ENCODE assay signal across 31 cellular contexts in genomic region chr6:47254906-47255305, GRCh38.
"Had no signal": no experiment of that assay in that cellular context is flagged by ENCODE, and none has a peak within 500 bp of the region (broad histone marks: within the 10 kb centered on the region; RNA-seq: fewer than 3 reads in every experiment).

No MANE protein-coding gene starts in this region.

- H3K4me1 ChIP-seq: esophagus squamous epithelium, left ventricle myocardium inferior, suprapubic skin, tibial nerve had no signal

- H3K27me3 Mint-ChIP-seq: stimulated activated memory B cell treated with anti-CD40 and anti-IgM and Interleukin-4, amounts not matched to agents 10 μg/mL and 1 μg/mL and 100 μg/mL, for 72 hours had no signal

- H3K9me3 ChIP-seq: body of pancreas, esophagus squamous epithelium, left ventricle myocardium inferior, mucosa of descending colon, neutrophil, stomach, suprapubic skin, tibial nerve had no signal

- H3K27ac ChIP-seq: body of pancreas, cardiac muscle cell, coronary artery, dorsolateral prefrontal cortex, esophagus squamous epithelium, left ventricle myocardium inferior, neutrophil, stomach, suprapubic skin, tibial nerve, VCaP had no signal

- H3K4me3 Mint-ChIP-seq: activated T-cell treated with anti-CD3 and anti-CD28 coated beads, Interleukin-2, amount 50 U/mL, for 72 hours; nephron progenitor cell; stimulated activated memory B cell treated with anti-CD40 and anti-IgM and Interleukin-4, amounts not matched to agents 10 μg/mL and 1 μg/mL and 100 μg/mL, for 72 hours; T-helper 1 cell treated with Interleukin-12 subunit alpha and Interleukin-12 subunit beta and Interleukin-4 antibody, amounts not matched to agents 30 μg/mL and 1 μg/mL, for 36 hours had no signal

- H3K27me3 ChIP-seq: body of pancreas, cardiac muscle cell, dorsolateral prefrontal cortex, esophagus squamous epithelium, neutrophil, stomach, suprapubic skin, tibial nerve had no signal

- H3K36me3 Mint-ChIP-seq: activated naive CD4-positive, alpha-beta T cell treated with anti-CD3 and anti-CD28 coated beads, Interleukin-2, amount 50 U/mL, for 72 hours; stimulated activated memory B cell treated with anti-CD40 and anti-IgM and Interleukin-4, amounts not matched to agents 10 μg/mL and 1 μg/mL and 100 μg/mL, for 72 hours had no signal

- H3K36me3 ChIP-seq: cardiac muscle cell, neutrophil, tibial nerve had no signal

- DNase-seq: activated CD4-positive, alpha-beta T cell treated with anti-CD3 and anti-CD28 coated beads for 4 hours; activated CD4-positive, alpha-beta T cell treated with anti-CD3 and anti-CD28 coated beads, Interleukin-2, amount 50 U/mL, for 4 hours; activated naive CD4-positive, alpha-beta T cell; activated T-cell treated with anti-CD3 and anti-CD28 coated beads for 4 hours; activated T-cell treated with anti-CD3 and anti-CD28 coated beads, Interleukin-2, amount 50 U/mL, for 72 hours; aorta; body of pancreas; dorsolateral prefrontal cortex; effector memory CD4-positive, alpha-beta T cell; esophagus squamous epithelium; foreskin melanocyte; left ventricle myocardium inferior; mucosa of descending colon; nephron progenitor cell; small intestine; stimulated activated CD4-positive, alpha-beta T cell treated with anti-CD3 and anti-CD28 coated beads, Interleukin-4, amount 100 ng/mL, for 4 hours; stimulated activated CD8-positive, alpha-beta memory T cell treated with anti-CD3 and anti-CD28 coated beads, Interleukin-4, amount 100 ng/mL, for 48 hours; stomach; SW 1271; T-helper 9 cell had no signal

- H3K4me1 Mint-ChIP-seq: stimulated activated memory B cell treated with anti-CD40 and anti-IgM and Interleukin-4, amounts not matched to agents 10 μg/mL and 1 μg/mL and 100 μg/mL, for 72 hours had no signal

- H3K4me3 ChIP-seq: body of pancreas, cardiac muscle cell, coronary artery, dorsolateral prefrontal cortex, esophagus squamous epithelium, left ventricle myocardium inferior, lung, mucosa of descending colon, stomach, suprapubic skin, tibial nerve had no signal

- H3K9me3 Mint-ChIP-seq: activated naive CD4-positive, alpha-beta T cell treated with anti-CD3 and anti-CD28 coated beads, Interleukin-2, amount 50 U/mL, for 72 hours; activated T-cell treated with anti-CD3 and anti-CD28 coated beads, Interleukin-2, amount 50 U/mL, for 72 hours; nephron progenitor cell; stimulated activated memory B cell treated with anti-CD40 and anti-IgM and Interleukin-4, amounts not matched to agents 10 μg/mL and 1 μg/mL and 100 μg/mL, for 72 hours; T-helper 1 cell treated with Interleukin-12 subunit alpha and Interleukin-12 subunit beta and Interleukin-4 antibody, amounts not matched to agents 30 μg/mL and 1 μg/mL, for 36 hours had no signal

- ATAC-seq: activated naive CD4-positive, alpha-beta T cell treated with anti-CD3 and anti-CD28 coated beads, Interleukin-2, amount 50 U/mL, for 72 hours; body of pancreas; mucosa of descending colon; sciatic nerve; stimulated activated memory B cell treated with anti-CD40 and anti-IgM and Interleukin-4, amounts not matched to agents 10 μg/mL and 1 μg/mL and 100 μg/mL, for 72 hours had no signal

- H3K27ac Mint-ChIP-seq: activated naive CD4-positive, alpha-beta T cell treated with anti-CD3 and anti-CD28 coated beads, Interleukin-2, amount 50 U/mL, for 72 hours; activated T-cell treated with anti-CD3 and anti-CD28 coated beads, Interleukin-2, amount 50 U/mL, for 72 hours; nephron progenitor cell; stimulated activated memory B cell treated with anti-CD40 and anti-IgM and Interleukin-4, amounts not matched to agents 10 μg/mL and 1 μg/mL and 100 μg/mL, for 72 hours; T-helper 1 cell treated with Interleukin-12 subunit alpha and Interleukin-12 subunit beta and Interleukin-4 antibody, amounts not matched to agents 30 μg/mL and 1 μg/mL, for 36 hours had no signal
